Comparison of ENCODE assay signal across 25 cellular contexts in the genomic region with DNA sequence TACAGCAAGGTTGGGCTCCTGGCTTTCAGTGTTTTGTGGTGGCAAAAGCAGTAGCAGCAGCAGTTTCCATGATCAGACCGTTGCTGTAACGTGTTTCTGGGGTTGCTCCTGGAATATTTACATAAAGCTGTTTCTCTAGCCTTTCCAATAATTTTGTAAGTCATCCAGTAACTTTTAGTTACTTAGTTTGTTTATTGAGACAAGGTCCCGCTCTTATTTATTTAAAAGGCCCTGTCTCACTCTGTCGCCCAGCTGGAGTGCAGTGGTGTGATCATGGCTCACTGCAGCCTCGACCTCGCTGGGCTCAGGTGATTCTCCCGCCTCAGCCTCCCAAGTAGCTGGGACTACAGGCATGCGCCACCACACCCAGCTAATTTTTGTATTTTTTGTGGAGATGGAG.
"Had no signal": no experiment of that assay in that cellular context is flagged by ENCODE, and none has a peak within 500 bp of the region (broad histone marks: within the 10 kb centered on the region; RNA-seq: fewer than 3 reads in every experiment).

No MANE protein-coding gene starts in this region.

- H3K27ac ChIP-seq: colonic mucosa, epithelial cell of prostate, esophagus squamous epithelium, gastrocnemius medialis, heart right ventricle, left ventricle myocardium inferior, lower lobe of right lung had no signal

- H3K9me3 ChIP-seq: colonic mucosa, esophagus squamous epithelium, gastrocnemius medialis, left ventricle myocardium inferior, lower lobe of right lung, mucosa of descending colon had no signal

- H3K36me3 ChIP-seq: colonic mucosa, esophagus squamous epithelium, gastrocnemius medialis, heart right ventricle, left ventricle myocardium inferior, lower lobe of right lung had no signal

- H3K4me3 ChIP-seq: colonic mucosa, esophagus squamous epithelium, gastrocnemius medialis, heart right ventricle, left ventricle myocardium inferior, lower lobe of right lung, mucosa of descending colon had no signal

- FAIRE-seq: endometrium, islet of Langerhans, keratinocyte had no signal

- ATAC-seq: effector memory CD8-positive, alpha-beta T cell; esophagus mucosa; gastrocnemius medialis; heart right ventricle; lower lobe of right lung; mucosa of descending colon had no signal

- DNase-seq: colonic mucosa; cortex of kidney; effector CD8-positive, alpha-beta T cell; effector memory CD8-positive, alpha-beta T cell; endodermal cell; erythroblast; esophagus squamous epithelium; foreskin fibroblast; foreskin melanocyte; gastrocnemius medialis; glutamatergic neuron; head of caudate nucleus; heart right ventricle; hippocampal formation; left cardiac atrium; left ventricle myocardium inferior; lower lobe of right lung; mesenchymal stem cell; mucosa of descending colon; naive B cell had no signal

- H3K27me3 ChIP-seq: colonic mucosa, gastrocnemius medialis had no signal

- H3K4me1 ChIP-seq: colonic mucosa, esophagus squamous epithelium, gastrocnemius medialis, left ventricle myocardium inferior, lower lobe of right lung had no signal
